In the genomic region with DNA sequence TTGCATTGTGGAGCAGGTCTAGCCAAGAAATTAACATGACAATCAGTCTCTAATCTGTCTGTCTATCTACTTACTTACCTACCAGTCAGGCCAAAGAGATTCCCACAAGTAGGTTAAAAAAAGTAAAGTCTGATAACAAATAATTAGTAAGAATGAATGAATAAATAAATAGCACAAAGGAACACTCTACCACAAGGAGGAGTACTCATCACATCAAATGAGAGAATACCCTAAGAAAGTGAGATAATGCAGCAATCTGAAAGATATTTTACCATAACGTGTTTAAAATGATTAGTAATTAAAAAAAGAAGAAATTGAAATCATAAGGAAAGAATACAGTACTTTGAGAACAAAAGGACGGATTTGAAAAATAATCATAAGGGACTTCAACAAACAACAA, we compare ENCODE assay signal across 13 cellular contexts.
A peak's percentile ranks its signal among the peaks of the same experiment; 100 is the strongest.
DNase-seq lines count a peak whose midpoint lies in the region; ATAC-seq, FAIRE-seq and TF ChIP-seq lines count a peak whose summit lies in the region.
"Had no signal": no experiment of that assay in that cellular context is flagged by ENCODE, and none has a peak within 500 bp of the region (broad histone marks: within the 10 kb centered on the region; RNA-seq: fewer than 3 reads in every experiment).

No MANE protein-coding gene starts in this region.

- dilution Hi-C loops in mammary epithelial cell (cut with HindIII; ENCODE audit: low sequenced_read_pairs): no loop called here

- 68% methylated on average over 2 of the region's 2 CpGs for WGBS in mammary epithelial cell (ENCODE audit: low coverage, missing lambda C conversion rate)

- intact Hi-C loops in mammary epithelial cell (cut with micrococcal nuclease): loop anchor here (1.0 to 5.0 kb wide), 4 partner anchors 78 to 263 kb away; a partner anchor contains a TSS

- no peaks in the 10 kb centered on the region for H3K79me2 ChIP-seq in mammary epithelial cell (ENCODE audit: insufficient read depth, low read length)

- TF ChIP-seq CTCF in HFF-Myc (IDR thresholded peaks at IDR 0.05; ENCODE audit: low read depth, low read length, missing control alignments) (peak; percentile 9), mammary epithelial cell (conservative IDR thresholded peaks at IDR 0.05 in 1 of 2, IDR thresholded peaks at IDR 0.05 in 1 of 2; ENCODE audit: extremely low read depth in 1 of 2, insufficient read depth in 1 of 2, low read depth in 1 of 2, low read length in 2 of 2) (peak; percentile 35 to 41), mesothelial cell of epicardium (IDR thresholded peaks at IDR 0.05; ENCODE audit: unreplicated experiment) (peak; percentile 15)

- H3K27me3 ChIP-seq in mammary epithelial cell (ENCODE audit: insufficient read depth, low read length): no peaks in the 10 kb centered on the region

- no peak overlapping the region for H3K27ac Mint-ChIP-seq in mesothelial cell of epicardium

- H3K4me3 Mint-ChIP-seq in mesothelial cell of epicardium: no peak overlapping the region

- no TSS peak for BruUV-seq in mammary epithelial cell (replicated peaks; lab: Mats Ljungman, UMichigan)

- H3K4me2 ChIP-seq in mammary epithelial cell (ENCODE audit: insufficient read depth, low read depth, low read length): no peak overlapping the region

- no peaks in the 10 kb centered on the region for H3K4me1 ChIP-seq in mammary epithelial cell (ENCODE audit: insufficient read depth, low read length)
- H3K4me1 ChIP-seq: psoas muscle had no signal

- peaks cover 22% of the 10 kb centered on the region for H3K9me3 Mint-ChIP-seq in mesothelial cell of epicardium

- H3K4me3 ChIP-seq in HFF-Myc (replicated peaks; ENCODE audit: low read depth, low read length): no peak overlapping the region
- H3K4me3 ChIP-seq in mammary epithelial cell (replicated peaks in 1 of 3; ENCODE audit: insufficient read depth in 1 of 3, low read depth in 2 of 3, low read length in 3 of 3): no peak overlapping the region
- H3K4me3 ChIP-seq: psoas muscle had no signal

- no peak for FAIRE-seq in RCC 7860 (lab: Jason Lieb, UNC)

- peaks cover 40% of the 10 kb centered on the region for H3K36me3 Mint-ChIP-seq in mesothelial cell of epicardium

- peaks cover 1% of the 10 kb centered on the region for H3K36me3 ChIP-seq in mammary epithelial cell (ENCODE audit: insufficient read depth, low read length)

- H3K27me3 Mint-ChIP-seq in mesothelial cell of epicardium (ENCODE audit: low read depth): no peaks in the 10 kb centered on the region

- H2AFZ ChIP-seq in mammary epithelial cell (ENCODE audit: low read depth, low read length): no peak overlapping the region

- in situ Hi-C loops in mammary epithelial cell (cut with MboI; ENCODE audit: low sequenced_read_pairs in 2 of 2): no loop called here

- H3K4me1 Mint-ChIP-seq in mesothelial cell of epicardium: no peaks in the 10 kb centered on the region

- peak; percentile 11 for DNase-seq in AG08395 (ENCODE audit: low spot score)
- no peak for DNase-seq in HFF-Myc (ENCODE audit: extremely low read depth, low read depth)
- no peak for DNase-seq in mammary epithelial cell
- DNase-seq in mesothelial cell of epicardium (ENCODE audit: low spot score in 2 of 2, unreplicated experiment in 2 of 2): no peak
- DNase-seq in RKO (ENCODE audit: low spot score): no peak
- DNase-seq in RCC 7860 (ENCODE audit: low spot score): no peak
- DNase-seq in DMS79 (lab: John Stamatoyannopoulos, UW): no peak
- DNase-seq: effector CD4-positive, alpha-beta T cell; NCI-H1092; psoas muscle; RPMI8226; stimulated activated naive CD4-positive, alpha-beta T cell had no signal

- no peak for ATAC-seq in HG02759 (IDR thresholded peaks at IDR 0.05; ENCODE audit: unreplicated experiment)
- ATAC-seq: psoas muscle had no signal

- H4K20me1 ChIP-seq in mammary epithelial cell (ENCODE audit: insufficient read depth, low read length): no peaks in the 10 kb centered on the region

- CTCF ChIA-PET in mammary epithelial cell (lab: Charles Lee; ENCODE audit: low non-redundant PET): interaction anchor here (0.7 kb wide), 1 partner anchor 358 kb away, joined by 7 read pairs; no protein-coding TSS in a partner anchor

- no peak overlapping the region for H3K9ac ChIP-seq in mammary epithelial cell (ENCODE audit: insufficient read depth, low read length)

- no peak overlapping the region for H3K27ac ChIP-seq in mammary epithelial cell (ENCODE audit: insufficient read depth, low read depth, low read length)
- H3K27ac ChIP-seq: psoas muscle had no signal

- H3K9me3 ChIP-seq in mammary epithelial cell (replicated peaks; ENCODE audit: insufficient read depth, low read length): no peaks in the 10 kb centered on the region
- H3K9me3 ChIP-seq: psoas muscle had no signal
